Comparison of ENCODE assay signal across 31 cellular contexts in the genomic region with DNA sequence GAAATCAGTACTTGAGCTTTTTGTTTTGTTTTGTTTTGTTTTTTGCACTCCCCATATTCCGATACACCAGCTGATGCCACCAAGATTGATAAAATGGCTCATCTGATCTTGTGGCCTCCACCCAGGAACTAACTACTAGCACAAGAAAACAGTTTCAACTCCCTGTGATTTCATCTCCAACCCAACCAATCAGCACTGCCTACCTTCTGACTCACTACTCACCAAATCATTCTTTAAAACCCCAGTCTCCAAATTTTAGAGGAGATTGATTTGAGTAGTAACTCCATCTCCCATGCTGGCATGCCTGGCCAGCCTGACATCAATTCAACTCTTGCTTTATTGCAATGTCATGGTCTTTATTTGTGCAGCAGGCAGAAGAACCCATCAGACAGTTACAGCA. TPM values are rescaled to one million over a fixed set of nuclear protein-coding genes. Genes with fewer than 3 reads are reported as not detected.
"Had no signal": no experiment of that assay in that cellular context is flagged by ENCODE, and none has a peak within 500 bp of the region (broad histone marks: within the 10 kb centered on the region; RNA-seq: fewer than 3 reads in every experiment).

No MANE protein-coding gene starts in this region.

- DNase-seq: colonic mucosa; effector CD8-positive, alpha-beta T cell; erythroblast; esophagus squamous epithelium; foreskin melanocyte; glutamatergic neuron; heart right ventricle; hippocampal formation; left cardiac atrium; left lung; mesendoderm; midbrain; naive thymus-derived CD8-positive, alpha-beta T cell; nephron progenitor cell; nucleus accumbens; stimulated activated CD4-positive, alpha-beta T cell treated with anti-CD3 and anti-CD28 coated beads, Interleukin-2, amount 100 ng/mL, for 24 hours; stimulated activated CD4-positive, alpha-beta T cell treated with anti-CD3 and anti-CD28 coated beads, Interleukin-4, amount 100 ng/mL, for 24 hours; transverse colon had no signal

- H3K36me3 ChIP-seq: colonic mucosa, esophagus squamous epithelium, heart right ventricle, left lung, prostate gland, right atrium auricular region, suprapubic skin, transverse colon, vagina had no signal

- H3K4me1 Mint-ChIP-seq: nephron progenitor cell had no signal

- H3K4me3 ChIP-seq: colonic mucosa, esophagus squamous epithelium, heart right ventricle, left lung, prostate gland, right atrium auricular region, smooth muscle cell, suprapubic skin, transverse colon, vagina had no signal

- ATAC-seq: heart right ventricle; left cardiac atrium; left lung; naive thymus-derived CD8-positive, alpha-beta T cell; sciatic nerve; stimulated activated memory B cell treated with anti-CD40 and anti-IgM and Interleukin-4, amounts not matched to agents 10 μg/mL and 1 μg/mL and 100 μg/mL, for 72 hours had no signal

- H3K9me3 ChIP-seq: colonic mucosa, esophagus squamous epithelium, prostate gland, suprapubic skin, transverse colon, vagina had no signal

- H3K27ac Mint-ChIP-seq: dendritic cell treated with granulocyte-macrophage colony-stimulating factor and Interleukin-4, amounts not matched to agents 40 ng/mL and 50 ng/mL, for 4 days; nephron progenitor cell; stimulated activated memory B cell treated with anti-CD40 and anti-IgM and Interleukin-4, amounts not matched to agents 10 μg/mL and 1 μg/mL and 100 μg/mL, for 72 hours; stimulated activated naive CD8-positive, alpha-beta T cell treated with anti-CD3 and anti-CD28 coated beads, Interleukin-15, Interleukin-2, amounts not matched to agents 100 ng/mL and 50 ng/mL, for 24 hours had no signal

- H3K4me1 ChIP-seq: colonic mucosa, prostate gland, right atrium auricular region had no signal

- H3K27me3 Mint-ChIP-seq: naive thymus-derived CD8-positive, alpha-beta T cell; stimulated activated naive CD8-positive, alpha-beta T cell treated with anti-CD3 and anti-CD28 coated beads, Interleukin-15, Interleukin-2, amounts not matched to agents 100 ng/mL and 50 ng/mL, for 24 hours had no signal

- H3K4me3 Mint-ChIP-seq: dendritic cell treated with granulocyte-macrophage colony-stimulating factor and Interleukin-4, amounts not matched to agents 40 ng/mL and 50 ng/mL, for 4 days; naive thymus-derived CD8-positive, alpha-beta T cell; nephron progenitor cell; stimulated activated memory B cell treated with anti-CD40 and anti-IgM and Interleukin-4, amounts not matched to agents 10 μg/mL and 1 μg/mL and 100 μg/mL, for 72 hours; stimulated activated naive CD8-positive, alpha-beta T cell treated with anti-CD3 and anti-CD28 coated beads, Interleukin-15, Interleukin-2, amounts not matched to agents 100 ng/mL and 50 ng/mL, for 24 hours had no signal

RNA-seq across cellular contexts. Expression of gene CRTAM, which starts 16.1 kb away (rescaled TPM):
- total RNA-seq: colonic mucosa, kidney epithelial cell, lung microvascular endothelial cell, myocyte, osteocyte, smooth muscle cell, vagina had no signal
